Comparison of ENCODE assay signal across 29 cellular contexts in the genomic region with DNA sequence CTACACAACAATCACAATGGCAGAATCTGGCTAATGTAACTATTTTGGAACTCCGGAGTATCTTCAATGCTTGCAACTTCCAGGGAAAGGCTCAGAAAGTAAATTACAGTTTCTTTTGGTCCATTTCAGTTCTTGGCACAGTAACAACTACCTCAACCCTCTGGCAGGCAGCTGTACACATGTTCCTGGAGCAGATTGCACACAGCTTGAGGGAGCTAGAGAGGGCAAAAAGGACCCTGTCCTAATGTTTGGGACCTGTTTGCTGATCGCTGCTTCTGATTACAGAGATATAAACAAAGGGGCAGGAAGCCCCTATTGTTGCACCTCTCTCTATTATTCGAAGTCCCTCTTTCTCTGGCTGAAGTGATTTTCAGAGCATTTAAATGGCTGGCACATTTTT. TPM values are rescaled to one million over a fixed set of nuclear protein-coding genes. Genes with fewer than 3 reads are reported as not detected.
A peak's percentile ranks its signal among the peaks of the same experiment; 100 is the strongest.
DNase-seq lines count a peak whose midpoint lies in the region; ATAC-seq and TF ChIP-seq lines count a peak whose summit lies in the region.
"Had no signal": no experiment of that assay in that cellular context is flagged by ENCODE, and none has a peak within 500 bp of the region (broad histone marks: within the 10 kb centered on the region; RNA-seq: fewer than 3 reads in every experiment).

No MANE protein-coding gene starts in this region.

- ATAC-seq in HG03045 (IDR thresholded peaks at IDR 0.05; ENCODE audit: unreplicated experiment) = no peak
- no peak for ATAC-seq in GM21737 (IDR thresholded peaks at IDR 0.05; ENCODE audit: unreplicated experiment)
- ATAC-seq: A549; activated T-cell treated with anti-CD3 and anti-CD28 coated beads, Interleukin-2, amount 50 U/mL, for 4 hours had no signal

- peak overlapping the region in 3 of 4 donors; percentile 18 to 48 (median 23) for H3K27ac ChIP-seq in sigmoid colon
- H3K27ac ChIP-seq: A549, adrenal gland, brain microvascular endothelial cell, esophagus muscularis mucosa, KMS-11, prostate gland, skin epidermis, upper lobe of left lung had no signal

- no peaks in the 10 kb centered on the region for H3K36me3 ChIP-seq in sigmoid colon
- H3K36me3 ChIP-seq: adrenal gland, brain microvascular endothelial cell, esophagus muscularis mucosa, prostate gland, upper lobe of left lung had no signal

- no peak for TF ChIP-seq EP300 in sigmoid colon (IDR thresholded peaks at IDR 0.05)

- peaks cover 0 to 19% (median 13%) of the 10 kb centered on the region in 4 donors for H3K4me1 ChIP-seq in sigmoid colon
- H3K4me1 ChIP-seq: A549, adrenal gland, prostate gland, upper lobe of left lung had no signal

- no peak for TF ChIP-seq POLR2A in sigmoid colon (IDR thresholded peaks at IDR 0.05)

- TF ChIP-seq CTCF in sigmoid colon (IDR thresholded peaks at IDR 0.05) = no peak

- H3K27me3 ChIP-seq in sigmoid colon = no peaks in the 10 kb centered on the region
- H3K27me3 ChIP-seq: adrenal gland, brain microvascular endothelial cell, esophagus muscularis mucosa, upper lobe of left lung had no signal

- DNase-seq in NCI-H748 (lab: John Stamatoyannopoulos, UW; ENCODE audit: unreplicated experiment) = peak; percentile 24
- DNase-seq in NCI-H748 treated with DMSO at 0.1 percent for 48 hours (lab: John Stamatoyannopoulos, UW) = no peak
- peak; percentile 69 for DNase-seq in NCI-H69 (lab: John Stamatoyannopoulos, UW)
- peak; percentile 43 for DNase-seq in fibroblast of peridontal ligament (ENCODE audit: extremely low read depth)
- no peak for DNase-seq in sigmoid colon
- no peak for DNase-seq in ACHN
- DNase-seq: activated CD4-positive, alpha-beta T cell treated with anti-CD3 and anti-CD28 coated beads for 48 hours; activated naive CD4-positive, alpha-beta T cell; activated T-cell treated with anti-CD3 and anti-CD28 coated beads, Interleukin-2, amount 50 U/mL, for 4 hours; adrenal gland; brain microvascular endothelial cell; Calu3; effector memory CD4-positive, alpha-beta T cell; kidney glomerular epithelial cell; MV-4-11; NCI-H187; NCI-H2171 treated with DMSO at 0.1 percent for 48 hours; NCI-H526 treated with DMSO at 0.1 percent for 48 hours; SK-N-SH; T-helper 2 cell; upper lobe of left lung had no signal

- peaks cover 0 to 1% (median 0%) of the 10 kb centered on the region in 4 donors for H3K9me3 ChIP-seq in sigmoid colon
- H3K9me3 ChIP-seq: adrenal gland, esophagus muscularis mucosa, prostate gland had no signal

- in situ Hi-C loops in ACHN (cut with HindIII; ENCODE audit: low pct_ligation_motif_present, low pct_unique_long_range_greater_than_20kb, low sequenced_read_pairs) = no loop called here

- intact Hi-C loops in sigmoid colon (cut with DNase I) = no loop called here

- 71 to 79% methylated on average over 3 of the region's 3 CpGs for WGBS in sigmoid colon, 2 donors

- H3K4me3 ChIP-seq in sigmoid colon = no peak overlapping the region
- H3K4me3 ChIP-seq: A549, adrenal gland, esophagus muscularis mucosa, lung, prostate gland, skin epidermis, upper lobe of left lung had no signal

RNA-seq across cellular contexts. Expression of a gene that starts 35.2 kb away (rescaled TPM):
- total RNA-seq in sigmoid colon = 100 to 1,000 TPM; 149 to 209 (median 177) TPM
- polyA plus RNA-seq in sigmoid colon = 10 to 100 TPM in 2 of 3 donors, 1 to 10 TPM in 1; 8.4 to 54.9 (median 11.1) TPM

Comparison
In these comparisons a context has a peak if more than half of its experiments do, and no peak if none do; other contexts are left out.
1. DNase-seq: peak in NCI-H748 (single experiment), NCI-H69 (single experiment) and fibroblast of peridontal ligament (single experiment); none in NCI-H748 treated with DMSO at 0.1 percent for 48 hours (single experiment), sigmoid colon (single experiment) and ACHN (single experiment).